ENCODE assay signal across 17 cellular contexts in genomic region chr3:60669636-60670035, GRCh38.
"Had no signal": no experiment of that assay in that cellular context is flagged by ENCODE, and none has a peak within 500 bp of the region (broad histone marks: within the 10 kb centered on the region; RNA-seq: fewer than 3 reads in every experiment).

No MANE protein-coding gene starts in this region.

- ATAC-seq: activated CD4-positive, CD25-positive, alpha-beta regulatory T cell treated with anti-CD3 and anti-CD28 coated beads, Interleukin-2, amount 50 U/mL, for 24 hours; activated T-helper 17 cell treated with anti-CD3 and anti-CD28 coated beads, Interleukin-2, amount 50 U/mL, for 72 hours; body of pancreas; lower lobe of right lung; natural killer cell treated with Interleukin-12 subunit alpha and Interleukin-12 subunit beta and Interleukin-15 and Interleukin-18, amount 100 ng/mL, for 72 hours; stimulated activated naive B cell treated with anti-CD40 and anti-IgM and Interleukin-4, amounts not matched to agents 10 μg/mL and 1 μg/mL and 100 μg/mL, for 72 hours; T-cell; upper lobe of right lung had no signal

- H3K36me3 ChIP-seq: lower lobe of right lung, spleen, thoracic aorta, upper lobe of right lung had no signal

- H3K27me3 ChIP-seq: body of pancreas, spleen, upper lobe of right lung had no signal

- H3K4me3 Mint-ChIP-seq: activated T-helper 17 cell treated with anti-CD3 and anti-CD28 coated beads, Interleukin-2, amount 50 U/mL, for 72 hours; mesothelial cell of epicardium; natural killer cell treated with Interleukin-12 subunit alpha and Interleukin-12 subunit beta and Interleukin-15 and Interleukin-18, amount 100 ng/mL, for 72 hours; stimulated activated naive B cell treated with anti-CD40 and anti-IgM and Interleukin-4, amounts not matched to agents 10 μg/mL and 1 μg/mL and 100 μg/mL, for 72 hours; T-cell had no signal

- H3K27ac ChIP-seq: body of pancreas, lower lobe of right lung, spleen, thoracic aorta, upper lobe of right lung had no signal

- H3K4me1 Mint-ChIP-seq: activated T-helper 17 cell treated with anti-CD3 and anti-CD28 coated beads, Interleukin-2, amount 50 U/mL, for 72 hours; mesothelial cell of epicardium; stimulated activated naive B cell treated with anti-CD40 and anti-IgM and Interleukin-4, amounts not matched to agents 10 μg/mL and 1 μg/mL and 100 μg/mL, for 72 hours had no signal

- H3K27ac Mint-ChIP-seq: activated T-helper 17 cell treated with anti-CD3 and anti-CD28 coated beads, Interleukin-2, amount 50 U/mL, for 72 hours; mesothelial cell of epicardium; natural killer cell treated with Interleukin-12 subunit alpha and Interleukin-12 subunit beta and Interleukin-15 and Interleukin-18, amount 100 ng/mL, for 72 hours; stimulated activated naive B cell treated with anti-CD40 and anti-IgM and Interleukin-4, amounts not matched to agents 10 μg/mL and 1 μg/mL and 100 μg/mL, for 72 hours; T-cell had no signal

- DNase-seq: activated naive CD4-positive, alpha-beta T cell; body of pancreas; dermis blood vessel endothelial cell; erythroblast; head of caudate nucleus; lower lobe of right lung; nucleus accumbens; posterior cingulate gyrus; spleen; stimulated activated naive B cell treated with anti-CD40 and anti-IgM and Interleukin-4, amounts not matched to agents 10 μg/mL and 1 μg/mL and 100 μg/mL, for 72 hours; T-cell; upper lobe of right lung had no signal

- H3K4me1 ChIP-seq: body of pancreas, lower lobe of right lung, spleen, upper lobe of right lung had no signal

- H3K27me3 Mint-ChIP-seq: activated T-helper 17 cell treated with anti-CD3 and anti-CD28 coated beads, Interleukin-2, amount 50 U/mL, for 72 hours; natural killer cell treated with Interleukin-12 subunit alpha and Interleukin-12 subunit beta and Interleukin-15 and Interleukin-18, amount 100 ng/mL, for 72 hours; stimulated activated naive B cell treated with anti-CD40 and anti-IgM and Interleukin-4, amounts not matched to agents 10 μg/mL and 1 μg/mL and 100 μg/mL, for 72 hours; T-cell had no signal

- H3K9me3 ChIP-seq: body of pancreas, lower lobe of right lung, upper lobe of right lung had no signal

- H3K4me3 ChIP-seq: body of pancreas, lower lobe of right lung, spleen, thoracic aorta, upper lobe of right lung had no signal
